In genomic region chr19:14785102-14785793, GRCh38 we compare ENCODE assay signal across 9 cellular contexts. TPM values are rescaled to one million over a fixed set of nuclear protein-coding genes. Genes with fewer than 3 reads are reported as not detected.
DNase-seq lines count a peak whose midpoint lies in the region; ATAC-seq and TF ChIP-seq lines count a peak whose summit lies in the region.
"Not testable (repeated sequence)": the region's sequence is repeated elsewhere in the genome, so short reads cannot be mapped to it uniquely, and the experiment has no call there.
"Had no signal": no experiment of that assay in that cellular context is flagged by ENCODE, and none has a peak within 500 bp of the region (broad histone marks: within the 10 kb centered on the region; RNA-seq: fewer than 3 reads in every experiment).

No MANE protein-coding gene starts in this region.

- not testable (repeated sequence) for BruUV-seq in PC-3 (replicated peaks; lab: Mats Ljungman, UMichigan)

- peaks cover 23% of the 10 kb centered on the region for H3K4me1 Mint-ChIP-seq in activated CD8-positive, alpha-beta T cell treated with anti-CD3 and anti-CD28 coated beads, Interleukin-2, amount 10 ng/mL, durations not matched to agents 7 days and 5 days (ENCODE audit: low read depth)

- TF ChIP-seq CTCF in GM13977 (IDR thresholded peaks at IDR 0.05; ENCODE audit: extremely low read depth, insufficient read depth, missing control alignments) = peak; percentile 26
- TF ChIP-seq CTCF in PC-3 (conservative IDR thresholded peaks at IDR 0.05; ENCODE audit: low read depth, low read length); epithelial cell of proximal tubule (conservative IDR thresholded peaks at IDR 0.05; ENCODE audit: low read depth, low read length); left lung (IDR thresholded peaks at IDR 0.05): not testable (repeated sequence)

- H3K4me3 ChIP-seq in PC-3 (ENCODE audit: low read length) (peak overlapping the region; percentile 43), left lung (peak overlapping the region in 1 of 2 donors; percentile 11)
- not testable (repeated sequence) for H3K4me3 ChIP-seq in epithelial cell of proximal tubule (ENCODE audit: low read depth, low read length)

- intact Hi-C loops in PC-3 (cut with micrococcal nuclease); sciatic nerve (cut with DNase I): not testable (repeated sequence)
- intact Hi-C loops in left lung (cut with DNase I) = loop anchor here in 1 of 2 donors (10.0 kb wide), 1 partner anchor 110 kb away; no protein-coding TSS in a partner anchor

- H3K4me2 ChIP-seq in PC-3 (ENCODE audit: low read length) = peak overlapping the region; percentile 71

- H3K9ac ChIP-seq in PC-3 (ENCODE audit: low read length) = peak overlapping the region; percentile 57

- H3K27me3 ChIP-seq in PC-3 (ENCODE audit: low read length) = not testable (repeated sequence)
- H3K27me3 ChIP-seq in left lung = peaks cover 0 to 40% of the 10 kb centered on the region in 2 donors

- not testable (repeated sequence) for H3K9me3 Mint-ChIP-seq in activated CD8-positive, alpha-beta T cell treated with anti-CD3 and anti-CD28 coated beads, Interleukin-2, amount 10 ng/mL, durations not matched to agents 7 days and 5 days (ENCODE audit: insufficient read depth)

- H3K27ac ChIP-seq in PC-3 (ENCODE audit: low read length) = peak overlapping the region; percentile 81
- peak overlapping the region; percentile 33 to 85 for H3K27ac ChIP-seq in left lung

- in situ Hi-C loops in GM13977 (cut with MboI; ENCODE audit: low pct_unique_long_range_greater_than_20kb, low sequenced_read_pairs, unreplicated experiment) = not testable (repeated sequence)

- not testable (repeated sequence) for H3K27me3 Mint-ChIP-seq in activated CD8-positive, alpha-beta T cell treated with anti-CD3 and anti-CD28 coated beads, Interleukin-2, amount 10 ng/mL, durations not matched to agents 7 days and 5 days (ENCODE audit: low read depth)

- not testable (repeated sequence) for H3K36me3 ChIP-seq in PC-3 (ENCODE audit: low read depth, low read length); left lung

- H3F3A ChIP-seq in PC-3 (ENCODE audit: low read length, unreplicated experiment) = not testable (repeated sequence)

- peak; percentile 57 for ATAC-seq in HG03432 (IDR thresholded peaks at IDR 0.05; ENCODE audit: unreplicated experiment)
- ATAC-seq in PC-3 = peak; percentile 83
- ATAC-seq in activated CD8-positive, alpha-beta T cell treated with anti-CD3 and anti-CD28 coated beads, Interleukin-2, amount 10 ng/mL, durations not matched to agents 7 days and 5 days = peak; percentile 49
- ATAC-seq in left lung = peak; percentile 83
- peak; percentile 87 for ATAC-seq in sciatic nerve

- not testable (repeated sequence) for H3K9me3 ChIP-seq in PC-3 (ENCODE audit: low read length); left lung

- DNase-seq in GM13977 (ENCODE audit: low spot score) (peak; percentile 37), PC-3 (peak; percentile 84), epithelial cell of proximal tubule (ENCODE audit: low read depth) (peak; percentile 26), left lung (peak; percentile 79 to 90)
- peak; percentile 23 for DNase-seq in activated CD8-positive, alpha-beta T cell treated with anti-CD3 and anti-CD28 coated beads, Interleukin-2, amount 10 ng/mL, durations not matched to agents 7 days and 5 days
- not testable (repeated sequence) for DNase-seq in sciatic nerve (ENCODE audit: low spot score)

- POLR2A ChIA-PET in PC-3 (lab: Charles Lee; ENCODE audit: unreplicated experiment); activated CD8-positive, alpha-beta T cell treated with anti-CD3 and anti-CD28 coated beads, Interleukin-2, amount 10 ng/mL, durations not matched to agents 7 days and 5 days (lab: Charles Lee): not testable (repeated sequence)

- not testable (repeated sequence) for H3K36me3 Mint-ChIP-seq in activated CD8-positive, alpha-beta T cell treated with anti-CD3 and anti-CD28 coated beads, Interleukin-2, amount 10 ng/mL, durations not matched to agents 7 days and 5 days (ENCODE audit: low read depth)

- peak overlapping the region; percentile 35 for H3K27ac Mint-ChIP-seq in activated CD8-positive, alpha-beta T cell treated with anti-CD3 and anti-CD28 coated beads, Interleukin-2, amount 10 ng/mL, durations not matched to agents 7 days and 5 days

- H3K9me2 ChIP-seq in PC-3 (replicated peaks; ENCODE audit: low read length) = not testable (repeated sequence)

- CTCF ChIA-PET in PC-3 (lab: Charles Lee) = interaction anchor here (0.7 kb wide), 1 partner anchor 211 kb away, joined by 3 read pairs; no protein-coding TSS in a partner anchor
- CTCF ChIA-PET in activated CD8-positive, alpha-beta T cell treated with anti-CD3 and anti-CD28 coated beads, Interleukin-2, amount 10 ng/mL, durations not matched to agents 7 days and 5 days (lab: Charles Lee) = interaction anchor here (0.8 to 1.7 kb wide), 6 partner anchors 10 to 241 kb away, joined by 3 to 7 read pairs (median 3); no protein-coding TSS in a partner anchor

- 0 out of 2 replicates have a peak overlapping the region, but pooled peaks have one; percentile 22 for H2AFZ ChIP-seq in PC-3 (ENCODE audit: low read length)

- not testable (repeated sequence) for H3K79me2 ChIP-seq in PC-3 (ENCODE audit: low read length)

- H4K20me1 ChIP-seq in PC-3 (ENCODE audit: low read length) = not testable (repeated sequence)

- not testable (repeated sequence) for H3K4me3 Mint-ChIP-seq in activated CD8-positive, alpha-beta T cell treated with anti-CD3 and anti-CD28 coated beads, Interleukin-2, amount 10 ng/mL, durations not matched to agents 7 days and 5 days

- peaks cover 12% of the 10 kb centered on the region for H3K4me1 ChIP-seq in PC-3 (ENCODE audit: insufficient read depth, low read length)
- H3K4me1 ChIP-seq in left lung = peaks cover 0 to 57% of the 10 kb centered on the region in 2 donors

RNA-seq across cellular contexts. Expression of gene ADGRE2, which starts 6.9 kb away (rescaled TPM):
- total RNA-seq in PC-3 (2014; rRNA removed) = 2.5 and 4.2 TPM in 2 replicates
- total RNA-seq in activated CD8-positive, alpha-beta T cell treated with anti-CD3 and anti-CD28 coated beads, Interleukin-2, amount 10 ng/mL, durations not matched to agents 7 days and 5 days = under 1 TPM; 0.21 to 0.29 TPM
- total RNA-seq in epithelial cell of proximal tubule = under 0.01 and 0.12 TPM in 2 replicates
- total RNA-seq in left lung = 10 to 100 TPM in 1 of 2 donors, 1 to 10 TPM in 1; 4.7 to 32.0 TPM
- 4.9 TPM for total RNA-seq in sciatic nerve
- total RNA-seq: endothelial cell of umbilical vein had no signal

RNA-seq across cellular contexts. Expression of gene OR7A5, which starts 49.7 kb away (rescaled TPM):
- total RNA-seq in PC-3 (2014; rRNA removed) (not detected in 2 replicates), epithelial cell of proximal tubule (not detected in 2 replicates), left lung (not detected), sciatic nerve (0.22 TPM)
- total RNA-seq in activated CD8-positive, alpha-beta T cell treated with anti-CD3 and anti-CD28 coated beads, Interleukin-2, amount 10 ng/mL, durations not matched to agents 7 days and 5 days = not detected
- total RNA-seq: endothelial cell of umbilical vein, kidney had no signal

RNA-seq across cellular contexts. Expression of gene OR7C1, which starts 49.7 kb away (rescaled TPM):
- total RNA-seq in PC-3 (2014; rRNA removed) = not detected in 2 replicates
- total RNA-seq in activated CD8-positive, alpha-beta T cell treated with anti-CD3 and anti-CD28 coated beads, Interleukin-2, amount 10 ng/mL, durations not matched to agents 7 days and 5 days = not detected
- not detected in 2 replicates for total RNA-seq in epithelial cell of proximal tubule
- total RNA-seq in left lung = under 1 TPM in 1 of 2 donors, not detected in 1; 0.15 TPM
- total RNA-seq in sciatic nerve = 0.04 TPM
- total RNA-seq: endothelial cell of umbilical vein had no signal
